Comparison of ENCODE assay signal across 1 cellular context in the genomic region with DNA sequence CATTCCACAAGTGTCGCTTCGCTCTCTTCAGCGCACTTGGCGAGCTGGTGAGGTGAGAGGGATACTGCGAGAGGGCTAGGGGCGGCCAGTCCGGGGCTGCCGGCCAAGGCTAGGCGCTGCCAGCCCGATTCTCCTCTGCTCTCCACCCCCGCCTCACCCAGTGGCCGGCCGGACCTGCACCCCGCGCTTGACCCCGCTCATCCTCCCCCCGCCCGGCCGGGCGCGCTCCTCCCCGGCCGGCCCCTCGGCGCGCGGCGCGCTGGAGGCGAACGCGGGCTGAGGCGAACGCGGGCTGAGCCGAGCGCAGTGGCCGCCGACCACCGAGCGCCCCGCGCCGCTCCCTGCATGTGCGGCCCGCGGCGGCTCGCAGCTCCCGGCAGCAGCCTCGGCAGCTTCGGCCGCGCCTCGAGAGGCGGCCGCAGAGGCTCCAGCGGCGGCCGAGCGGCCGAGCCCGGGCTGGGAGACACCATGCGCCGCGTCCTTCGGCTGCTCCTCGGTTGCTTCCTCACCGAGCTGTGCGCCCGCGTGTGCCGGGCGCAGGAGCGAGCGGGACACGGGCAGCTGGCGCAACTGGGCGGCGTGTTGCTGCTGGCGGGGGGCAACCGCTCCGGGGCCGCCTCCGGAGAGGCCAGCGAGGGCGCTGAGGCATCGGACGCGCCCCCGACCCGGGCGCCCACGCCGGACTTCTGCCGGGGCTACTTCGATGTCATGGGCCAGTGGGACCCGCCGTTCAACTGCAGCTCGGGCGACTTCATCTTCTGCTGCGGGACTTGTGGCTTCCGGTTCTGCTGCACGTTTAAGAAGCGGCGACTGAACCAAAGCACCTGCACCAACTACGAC.
A peak's percentile ranks its signal among the peaks of the same experiment; 100 is the strongest.
TF ChIP-seq lines count a peak whose summit lies in the region.

Gene SHISA9, plus strand, starts transcription at position 2 of the 840 bp plus-strand sequence.

TF ChIP-seq in H1, 55 proteins besides CTCF, POLR2A, EP300 and RAD21:
- TF ChIP-seq CTBP2 (IDR thresholded peaks at IDR 0.05; ENCODE audit: borderline replicate concordance, insufficient read depth, insufficient read length, low read length) (no peak), EGR1 (IDR thresholded peaks at IDR 0.05; ENCODE audit: borderline replicate concordance, low read depth, low read length) (peak; percentile 20; the same call in 1 of the 2 replicates), GABPA (IDR thresholded peaks at IDR 0.05; ENCODE audit: borderline replicate concordance, insufficient read depth, low read length) (0 out of 2 replicates have a peak, but pooled peaks have one; percentile 14), POLR2AphosphoS5 (IDR thresholded peaks at IDR 0.05; ENCODE audit: low read depth, low read length) (0 out of 2 replicates have a peak, but pooled peaks have one; percentile 34), JUN (IDR thresholded peaks at IDR 0.05; ENCODE audit: low read depth, low read length) (no peak), RBBP5 (IDR thresholded peaks at IDR 0.05; ENCODE audit: borderline replicate concordance, low read depth, low read length) (0 out of 2 replicates have a peak, but pooled peaks have one; percentile 20), TAF1 (IDR thresholded peaks at IDR 0.05; ENCODE audit: low read depth, low read length) (peak; percentile 34), KDM4A (IDR thresholded peaks at IDR 0.05; ENCODE audit: low read depth, low read length, severe bottlenecking) (peak; percentile 51)
- TF ChIP-seq, protein P1, sequence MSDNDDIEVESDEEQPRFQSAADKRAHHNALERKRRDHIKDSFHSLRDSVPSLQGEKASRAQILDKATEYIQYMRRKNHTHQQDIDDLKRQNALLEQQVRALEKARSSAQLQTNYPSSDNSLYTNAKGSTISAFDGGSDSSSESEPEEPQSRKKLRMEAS (IDR thresholded peaks at IDR 0.05), result peak; percentile 6; the same call in 1 of the 2 replicates
